Comparison of ENCODE assay signal across 1 cellular context in genomic region chr12:132754555-132754954, GRCh38.
TF ChIP-seq lines count a peak whose summit lies in the region.

No MANE protein-coding gene starts in this region.

TF ChIP-seq in GM12878, 131 proteins besides CTCF, POLR2A, EP300 and RAD21 (continued from another document):
- TF ChIP-seq BCL3 (IDR thresholded peaks at IDR 0.05; ENCODE audit: borderline replicate concordance, insufficient read depth, low read depth, low read length, poor library complexity, severe bottlenecking), result no peak
- TF ChIP-seq ZNF207 (IDR thresholded peaks at IDR 0.05; ENCODE audit: borderline replicate concordance), result no peak
- no peak for TF ChIP-seq ATF7 (IDR thresholded peaks at IDR 0.05; ENCODE audit: low read depth)
- TF ChIP-seq RAD51 (IDR thresholded peaks at IDR 0.05), result no peak
- TF ChIP-seq TARDBP (IDR thresholded peaks at IDR 0.05; ENCODE audit: borderline replicate concordance), result no peak
- no peak for TF ChIP-seq MYB (IDR thresholded peaks at IDR 0.05; ENCODE audit: borderline replicate concordance, low read depth, low read length)
- TF ChIP-seq MEF2B (IDR thresholded peaks at IDR 0.05; ENCODE audit: partially characterized antibody, poor library complexity, severe bottlenecking), result no peak
